ENCODE assay signal across 9 cellular contexts in genomic region chr2:158459161-158460003, GRCh38. TPM values are rescaled to one million over a fixed set of nuclear protein-coding genes. Genes with fewer than 3 reads are reported as not detected.
DNase-seq lines count a peak whose midpoint lies in the region; ATAC-seq and TF ChIP-seq lines count a peak whose summit lies in the region.
"Had no signal": no experiment of that assay in that cellular context is flagged by ENCODE, and none has a peak within 500 bp of the region (broad histone marks: within the 10 kb centered on the region; RNA-seq: fewer than 3 reads in every experiment).

No MANE protein-coding gene starts in this region.

- H3K27ac ChIP-seq in CD4-positive, alpha-beta T cell (ENCODE audit: low read depth, low read length): no peak overlapping the region
- H3K27ac ChIP-seq in body of pancreas: peak overlapping the region; percentile 11 to 95 (median 62)
- H3K27ac ChIP-seq in lower lobe of right lung: no peak overlapping the region

- no peak for DNase-seq in CD4-positive, alpha-beta T cell
- DNase-seq in body of pancreas (no peak), lower lobe of right lung (no peak), GM10266 (ENCODE audit: extremely low spot score) (no peak), AG08396 (ENCODE audit: low spot score) (no peak)
- DNase-seq in activated CD4-positive, alpha-beta T cell treated with anti-CD3 and anti-CD28 coated beads, Interleukin-2, amount 50 U/mL, for 4 hours: no peak
- DNase-seq: T-helper 1 cell had no signal

- no peaks in the 10 kb centered on the region for H3K9me3 ChIP-seq in CD4-positive, alpha-beta T cell (ENCODE audit: control insufficient read depth, low read length)
- H3K9me3 ChIP-seq in body of pancreas: no peaks in the 10 kb centered on the region
- no peaks in the 10 kb centered on the region for H3K9me3 ChIP-seq in lower lobe of right lung

- H3K36me3 ChIP-seq in body of pancreas (replicated peaks in 1 of 2; ENCODE audit: insufficient read depth in 1 of 2, low read depth in 2 of 2) (no peaks in the 10 kb centered on the region), lower lobe of right lung (no peaks in the 10 kb centered on the region)

- H3K27me3 Mint-ChIP-seq in CD4-positive, alpha-beta T cell: no peaks in the 10 kb centered on the region

- intact Hi-C loops in CD4-positive, alpha-beta T cell (cut with DNase I, micrococcal nuclease): loop anchor here (10.0 kb wide), 5 partner anchors 295 to 1155 kb away; partner anchors contain the start of genes ACVR1C (in 1 of the 2) and WDSUB1 (in 1 of the 2)
- intact Hi-C loops in body of pancreas (cut with DNase I): no loop called here
- intact Hi-C loops in lower lobe of right lung (cut with DNase I): no loop called here

- whole genome bisulfite sequencing in body of pancreas, 2 donors: 34 to 40% methylated on average over 9 of the region's 9 CpGs

- no peak overlapping the region for H3K27ac Mint-ChIP-seq in CD4-positive, alpha-beta T cell

- peaks cover 22% of the 10 kb centered on the region for H3K4me1 ChIP-seq in body of pancreas
- H3K4me1 ChIP-seq in lower lobe of right lung: peaks cover 35% of the 10 kb centered on the region

- H3K4me3 Mint-ChIP-seq in CD4-positive, alpha-beta T cell: peak overlapping the region; percentile 99

- H3K36me3 Mint-ChIP-seq in CD4-positive, alpha-beta T cell (ENCODE audit: low read depth): peaks cover 5% of the 10 kb centered on the region

- no peaks in the 10 kb centered on the region for H3K9me3 Mint-ChIP-seq in CD4-positive, alpha-beta T cell

- no peak for TF ChIP-seq RAD21 in Ishikawa (IDR thresholded peaks at IDR 0.05; ENCODE audit: low read depth)

- CTCF ChIA-PET in CD4-positive, alpha-beta T cell (lab: Charles Lee): interaction anchor here (2.1 kb wide), 1 partner anchor 20 kb away, joined by 5 read pairs; no protein-coding TSS in a partner anchor

- TF ChIP-seq EP300 in Ishikawa (IDR thresholded peaks at IDR 0.05; ENCODE audit: borderline replicate concordance): no peak

- TF ChIP-seq CTCF in CD4-positive, alpha-beta T cell (IDR thresholded peaks at IDR 0.05): no peak
- TF ChIP-seq CTCF in body of pancreas (IDR thresholded peaks at IDR 0.05) (no peak), lower lobe of right lung (IDR thresholded peaks at IDR 0.05) (no peak), GM10266 (IDR thresholded peaks at IDR 0.05; ENCODE audit: control insufficient read depth, insufficient read depth, low read depth, missing control alignments) (no peak)

- POLR2A ChIA-PET in CD4-positive, alpha-beta T cell (lab: Charles Lee): interaction anchor here (1.3 kb wide), 1 partner anchor 14 kb away, joined by 4 read pairs; no protein-coding TSS in a partner anchor

- no peak for TF ChIP-seq POLR2A in body of pancreas (IDR thresholded peaks at IDR 0.05)

- no peak for ATAC-seq in CD4-positive, alpha-beta T cell (ENCODE audit: poor library complexity)
- ATAC-seq in body of pancreas (no peak), lower lobe of right lung (no peak)
- ATAC-seq in activated CD4-positive, CD25-positive, alpha-beta regulatory T cell treated with anti-CD3 and anti-CD28 coated beads, Interleukin-2, amount 50 U/mL, for 24 hours: no peak

- H3K4me3 ChIP-seq in body of pancreas (no peak overlapping the region), lower lobe of right lung (peak overlapping the region; percentile 87)

- no peaks in the 10 kb centered on the region for H3K27me3 ChIP-seq in CD4-positive, alpha-beta T cell (ENCODE audit: control insufficient read depth, insufficient read depth, low read length)
- no peaks in the 10 kb centered on the region for H3K27me3 ChIP-seq in body of pancreas
- no peaks in the 10 kb centered on the region for H3K27me3 ChIP-seq in lower lobe of right lung (ENCODE audit: low read depth)

- H3K4me1 Mint-ChIP-seq in CD4-positive, alpha-beta T cell (ENCODE audit: low read depth): peaks cover 28% of the 10 kb centered on the region

TF ChIP-seq in Ishikawa, 13 proteins besides CTCF, POLR2A, EP300 and RAD21:
- no peak for TF ChIP-seq TAF1 (IDR thresholded peaks at IDR 0.05; ENCODE audit: low read depth)
- peak; percentile 70 for TF ChIP-seq CEBPB (IDR thresholded peaks at IDR 0.05)
TF ChIP-seq in Ishikawa: peak in this region for 1.

RNA-seq across cellular contexts. Expression of gene PKP4, which starts 2.6 kb away (rescaled TPM):
- 10 to 100 TPM; 10.8 to 14.6 TPM for total RNA-seq in CD4-positive, alpha-beta T cell
- 10 to 100 TPM; 36.3 to 50.1 TPM for total RNA-seq in body of pancreas
- 57.0 TPM for total RNA-seq in lower lobe of right lung

RNA-seq across cellular contexts. Expression of gene CCDC148, which starts 2.8 kb away (rescaled TPM):
- not detected for total RNA-seq in CD4-positive, alpha-beta T cell
- under 1 TPM; 0.66 to 0.78 TPM for total RNA-seq in body of pancreas
- 2.8 TPM for total RNA-seq in lower lobe of right lung

Comparison
In these comparisons a context has a peak if more than half of its experiments do, and no peak if none do; other contexts are left out.
1. H3K27ac ChIP-seq: peak in body of pancreas (4 of 4); none in CD4-positive, alpha-beta T cell (single experiment) and lower lobe of right lung (single experiment).
2. intact Hi-C loops: an anchor here in CD4-positive, alpha-beta T cell (10.0 kb wide); none called in body of pancreas and lower lobe of right lung.